In genomic region chr11:132068556-132068955, GRCh38 we compare ENCODE assay signal across 26 cellular contexts.
DNase-seq lines count a peak whose midpoint lies in the region; ATAC-seq and TF ChIP-seq lines count a peak whose summit lies in the region.
"Had no signal": no experiment of that assay in that cellular context is flagged by ENCODE, and none has a peak within 500 bp of the region (broad histone marks: within the 10 kb centered on the region; RNA-seq: fewer than 3 reads in every experiment).

No MANE protein-coding gene starts in this region.

- H3K9me3 Mint-ChIP-seq in chondrocyte (ENCODE audit: low read depth) (peaks cover 13% of the 10 kb centered on the region), nephron (peaks cover 14% of the 10 kb centered on the region), endodermal cell (peaks cover 13% of the 10 kb centered on the region)
- peaks cover 13% of the 10 kb centered on the region for H3K9me3 Mint-ChIP-seq in activated CD4-positive, alpha-beta T cell treated with anti-CD3 and anti-CD28 coated beads for 36 hours (ENCODE audit: low read depth)
- H3K9me3 Mint-ChIP-seq: CD8-positive, alpha-beta T cell had no signal

- H3K4me1 ChIP-seq in right cardiac atrium (ENCODE audit: control insufficient read depth, insufficient read depth, low read length) (peaks cover 7% of the 10 kb centered on the region), endodermal cell (ENCODE audit: control insufficient read depth, insufficient read depth, low read length) (no peaks in the 10 kb centered on the region)
- H3K4me1 ChIP-seq: Peyer's patch had no signal

- H3K27me3 ChIP-seq in right cardiac atrium (ENCODE audit: control insufficient read depth, insufficient read depth) (no peaks in the 10 kb centered on the region), endodermal cell (ENCODE audit: control insufficient read depth, insufficient read depth, low read length, poor library complexity, severe bottlenecking) (no peaks in the 10 kb centered on the region)
- H3K27me3 ChIP-seq: Peyer's patch had no signal

- H3K4me3 Mint-ChIP-seq in chondrocyte (ENCODE audit: unreplicated experiment) = no peak overlapping the region
- H3K4me3 Mint-ChIP-seq in nephron = no peak overlapping the region
- no peak overlapping the region for H3K4me3 Mint-ChIP-seq in activated CD4-positive, alpha-beta T cell treated with anti-CD3 and anti-CD28 coated beads for 36 hours
- no peak overlapping the region for H3K4me3 Mint-ChIP-seq in endodermal cell
- H3K4me3 Mint-ChIP-seq: CD8-positive, alpha-beta T cell had no signal

- ATAC-seq in GM21423 (IDR thresholded peaks at IDR 0.05; ENCODE audit: unreplicated experiment) (no peak), right cardiac atrium (no peak)
- ATAC-seq in activated CD4-positive, alpha-beta T cell treated with anti-CD3 and anti-CD28 coated beads for 36 hours = no peak
- ATAC-seq: CD8-positive, alpha-beta T cell; HCT116 had no signal

- H3K27me3 Mint-ChIP-seq in chondrocyte (ENCODE audit: low read depth) = no peaks in the 10 kb centered on the region
- H3K27me3 Mint-ChIP-seq in nephron (ENCODE audit: low read depth) = no peaks in the 10 kb centered on the region
- no peaks in the 10 kb centered on the region for H3K27me3 Mint-ChIP-seq in activated CD4-positive, alpha-beta T cell treated with anti-CD3 and anti-CD28 coated beads for 36 hours
- H3K27me3 Mint-ChIP-seq in endodermal cell (ENCODE audit: insufficient read depth) = no peaks in the 10 kb centered on the region

- H3K9me3 ChIP-seq in right cardiac atrium (ENCODE audit: control insufficient read depth, low read length) (no peaks in the 10 kb centered on the region), endodermal cell (ENCODE audit: control insufficient read depth, low read length) (no peaks in the 10 kb centered on the region)
- H3K9me3 ChIP-seq: Peyer's patch had no signal

- no peak overlapping the region for H3K4me3 ChIP-seq in AG10803 (ENCODE audit: low read length)
- H3K4me3 ChIP-seq in right cardiac atrium (ENCODE audit: low read length) = no peak overlapping the region
- H3K4me3 ChIP-seq in endodermal cell (ENCODE audit: low read length) = no peak overlapping the region
- H3K4me3 ChIP-seq: Peyer's patch had no signal

- H3K4me1 Mint-ChIP-seq in chondrocyte (ENCODE audit: low read depth) = peaks cover 68% of the 10 kb centered on the region
- peaks cover 53% of the 10 kb centered on the region for H3K4me1 Mint-ChIP-seq in nephron
- H3K4me1 Mint-ChIP-seq in activated CD4-positive, alpha-beta T cell treated with anti-CD3 and anti-CD28 coated beads for 36 hours = no peaks in the 10 kb centered on the region
- H3K4me1 Mint-ChIP-seq in endodermal cell = peaks cover 8% of the 10 kb centered on the region

- H3K27ac ChIP-seq in right cardiac atrium (ENCODE audit: low read length) (no peak overlapping the region), endodermal cell (ENCODE audit: low read depth, low read length) (no peak overlapping the region)
- H3K27ac ChIP-seq: Peyer's patch had no signal

- H3K9ac ChIP-seq in endodermal cell (ENCODE audit: extremely low read depth, low read length, poor library complexity, severe bottlenecking) = no peak overlapping the region

- no peaks in the 10 kb centered on the region for H3K36me3 ChIP-seq in endodermal cell (ENCODE audit: control insufficient read depth, insufficient read depth, low read length)
- H3K36me3 ChIP-seq: Peyer's patch had no signal

- CTCF ChIA-PET in activated CD4-positive, alpha-beta T cell treated with anti-CD3 and anti-CD28 coated beads for 36 hours (lab: Charles Lee) = no interaction called here

- H3K36me3 Mint-ChIP-seq in chondrocyte (ENCODE audit: low read depth) = peaks cover 7% of the 10 kb centered on the region
- H3K36me3 Mint-ChIP-seq in nephron (ENCODE audit: low read depth) = no peaks in the 10 kb centered on the region
- H3K36me3 Mint-ChIP-seq in activated CD4-positive, alpha-beta T cell treated with anti-CD3 and anti-CD28 coated beads for 36 hours (ENCODE audit: low read depth) = no peaks in the 10 kb centered on the region
- H3K36me3 Mint-ChIP-seq in endodermal cell (ENCODE audit: low read depth) = no peaks in the 10 kb centered on the region
- H3K36me3 Mint-ChIP-seq: CD8-positive, alpha-beta T cell had no signal

- TF ChIP-seq CTCF in AG10803 (conservative IDR thresholded peaks at IDR 0.05; ENCODE audit: low read length) (no peak), chondrocyte (IDR thresholded peaks at IDR 0.05) (no peak), nephron (IDR thresholded peaks at IDR 0.05; ENCODE audit: unreplicated experiment in 3 of 3) (no peak), endodermal cell (conservative IDR thresholded peaks at IDR 0.05) (no peak)

- POLR2A ChIA-PET in activated CD4-positive, alpha-beta T cell treated with anti-CD3 and anti-CD28 coated beads for 36 hours (lab: Charles Lee) = no interaction called here

- intact Hi-C loops in activated CD4-positive, alpha-beta T cell treated with anti-CD3 and anti-CD28 coated beads for 36 hours (cut with DNase I, micrococcal nuclease) = no loop called here
- intact Hi-C loops in right cardiac atrium (cut with DNase I) = no loop called here

- DNase-seq in AG10803 (ENCODE audit: low read depth) (peak; percentile 64), MV-4-11 (lab: John Stamatoyannopoulos, UW) (peak; percentile 24), chondrocyte (ENCODE audit: low spot score) (no peak), right cardiac atrium (no peak), endodermal cell (no peak)
- no peak for DNase-seq in activated CD4-positive, alpha-beta T cell treated with anti-CD3 and anti-CD28 coated beads for 36 hours
- DNase-seq: 8988T; AML-193; C1 segment of cervical spinal cord; Calu3; CD8-positive, alpha-beta T cell; DMS153; GDM1; Kasumi-1; NCI-H1092 treated with DMSO at 0.1 percent for 48 hours; NCI-H1436 treated with DMSO at 0.1 percent for 48 hours; NCI-H1930; NCI-H226; NCI-H524; NCI-H774; NK-92 treated with Interleukin-12 subunit alpha and Interleukin-12 subunit beta, amount 100 ng/mL, for 24 hours; Peyer's patch; SHP77 had no signal

- H3K27ac Mint-ChIP-seq in chondrocyte (ENCODE audit: unreplicated experiment) = peak overlapping the region; percentile 13
- H3K27ac Mint-ChIP-seq in nephron = peak overlapping the region in 2 of 3 experiments; percentile 5 to 40
- H3K27ac Mint-ChIP-seq in activated CD4-positive, alpha-beta T cell treated with anti-CD3 and anti-CD28 coated beads for 36 hours = no peak overlapping the region
- no peak overlapping the region for H3K27ac Mint-ChIP-seq in endodermal cell
- H3K27ac Mint-ChIP-seq: CD8-positive, alpha-beta T cell had no signal

Comparison
In these comparisons a context has a peak if more than half of its experiments do, and no peak if none do; other contexts are left out.
1. DNase-seq: peak in AG10803 (single experiment) and MV-4-11 (single experiment); none in chondrocyte (single experiment), activated CD4-positive, alpha-beta T cell treated with anti-CD3 and anti-CD28 coated beads for 36 hours (single experiment), right cardiac atrium (0 of 3) and endodermal cell (single experiment).
2. H3K27ac Mint-ChIP-seq: peak in chondrocyte (single experiment) and nephron (2 of 3); none in activated CD4-positive, alpha-beta T cell treated with anti-CD3 and anti-CD28 coated beads for 36 hours (single experiment) and endodermal cell (single experiment).